In the genomic region with DNA sequence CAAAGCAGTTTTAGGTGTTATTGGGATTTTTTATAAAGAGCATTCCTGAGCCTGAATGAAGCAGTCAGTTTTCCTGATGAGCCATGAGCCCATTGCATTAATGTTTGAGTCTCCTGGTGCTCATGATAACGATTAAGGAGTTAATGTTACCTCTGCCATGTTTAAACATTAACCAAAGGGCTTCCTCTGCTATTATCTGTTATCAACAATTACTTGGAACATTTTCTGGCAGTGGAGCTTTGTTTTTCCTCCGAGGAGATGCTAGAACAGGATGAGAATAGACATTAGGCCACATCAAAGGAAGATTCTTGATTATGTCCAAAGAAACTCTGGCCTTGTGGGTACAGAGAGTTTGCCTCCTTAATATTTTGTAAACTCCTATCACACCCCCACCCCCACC, we compare ENCODE assay signal across 21 cellular contexts.
"Had no signal": no experiment of that assay in that cellular context is flagged by ENCODE, and none has a peak within 500 bp of the region (broad histone marks: within the 10 kb centered on the region; RNA-seq: fewer than 3 reads in every experiment).

No MANE protein-coding gene starts in this region.

- H3K27me3 ChIP-seq: heart right ventricle, vagina had no signal

- ATAC-seq: heart right ventricle, left ventricle myocardium superior, WTC11 had no signal

- H3K27me3 Mint-ChIP-seq: type B pancreatic cell had no signal

- H3K9me3 Mint-ChIP-seq: activated naive CD8-positive, alpha-beta T cell treated with anti-CD3 and anti-CD28 coated beads for 36 hours; activated T-cell treated with anti-CD3 and anti-CD28 coated beads, Interleukin-2, amount 50 U/mL, for 24 hours; naive B cell; neural crest cell; type B pancreatic cell; WTC11 had no signal

- FAIRE-seq: endometrium, kidney had no signal

- H3K4me3 ChIP-seq: coronary artery, heart right ventricle, thoracic aorta, vagina had no signal

- H3K27ac Mint-ChIP-seq: activated naive CD8-positive, alpha-beta T cell treated with anti-CD3 and anti-CD28 coated beads for 36 hours; activated T-cell treated with anti-CD3 and anti-CD28 coated beads, Interleukin-2, amount 50 U/mL, for 24 hours; naive B cell; progenitor cell of endocrine pancreas; type B pancreatic cell had no signal

- H3K36me3 ChIP-seq: heart right ventricle, thoracic aorta, vagina had no signal

- H3K36me3 Mint-ChIP-seq: activated naive CD8-positive, alpha-beta T cell treated with anti-CD3 and anti-CD28 coated beads for 36 hours; naive B cell; WTC11 had no signal

- DNase-seq: activated CD8-positive, alpha-beta memory T cell treated with anti-CD3 and anti-CD28 coated beads, Interleukin-2, amount 50 U/mL, for 4 hours; activated naive CD4-positive, alpha-beta T cell treated with Interleukin-2 at 50 U/mL for 16 hours; activated naive CD8-positive, alpha-beta T cell treated with anti-CD3 and anti-CD28 coated beads for 36 hours; activated T-cell treated with anti-CD3 and anti-CD28 coated beads, Interleukin-2, amount 50 U/mL, for 24 hours; cerebellar nuclear complex; heart right ventricle; kidney; left ventricle myocardium superior; mesenchymal stem cell; naive B cell; stimulated activated CD4-positive, alpha-beta T cell treated with anti-CD3 and anti-CD28 coated beads, Interleukin-4, amount 100 ng/mL, for 24 hours; stimulated activated naive CD4-positive, alpha-beta T cell treated with Interleukin-2 at 50 U/mL for 16 hours; T-helper 9 cell had no signal

- H3K4me3 Mint-ChIP-seq: activated naive CD8-positive, alpha-beta T cell treated with anti-CD3 and anti-CD28 coated beads for 36 hours; activated T-cell treated with anti-CD3 and anti-CD28 coated beads, Interleukin-2, amount 50 U/mL, for 24 hours; naive B cell; neural crest cell; type B pancreatic cell; WTC11 had no signal

- H3K9me3 ChIP-seq: heart right ventricle, thoracic aorta, vagina had no signal

- H3K27ac ChIP-seq: coronary artery, heart right ventricle, thoracic aorta, vagina had no signal
